In genomic region chr11:59144579-59145345, GRCh38 we compare ENCODE assay signal across 8 cellular contexts. TPM values are rescaled to one million over a fixed set of nuclear protein-coding genes. Genes with fewer than 3 reads are reported as not detected.
DNase-seq lines count a peak whose midpoint lies in the region; ATAC-seq, FAIRE-seq and TF ChIP-seq lines count a peak whose summit lies in the region.

No MANE protein-coding gene starts in this region.

- H3K27me3 Mint-ChIP-seq in Calu3 (ENCODE audit: unreplicated experiment) = no peaks in the 10 kb centered on the region
- no peaks in the 10 kb centered on the region for H3K27me3 Mint-ChIP-seq in activated T-helper 1 cell treated with anti-CD3 and anti-CD28 coated beads, Interleukin-12 subunit alpha, Interleukin-12 subunit beta, Interleukin-2, Interleukin-4 antibody, amounts not matched to agents 30 ng/mL and 10 ng/mL and 1 ng/mL, durations not matched to agents 14 hours and 24 hours and 36 hours (ENCODE audit: insufficient read depth)
- H3K27me3 Mint-ChIP-seq in naive thymus-derived CD8-positive, alpha-beta T cell = no peaks in the 10 kb centered on the region

- DNase-seq in Calu3 (peak; percentile 88), HTR-8/SVneo (ENCODE audit: insufficient read length, low spot score) (peak; percentile 31), OCI-LY7 (ENCODE audit: low spot score) (peak; percentile 93), fibroblast of peridontal ligament (ENCODE audit: extremely low read depth) (peak; percentile 83)
- DNase-seq in activated T-helper 1 cell treated with anti-CD3 and anti-CD28 coated beads, Interleukin-12 subunit alpha, Interleukin-12 subunit beta, Interleukin-2, Interleukin-4 antibody, amounts not matched to agents 30 ng/mL and 10 ng/mL and 1 ng/mL, durations not matched to agents 14 hours and 24 hours and 36 hours (ENCODE audit: low spot score) = peak; percentile 70
- peak; percentile 46 to 85 (median 68) for DNase-seq in naive thymus-derived CD8-positive, alpha-beta T cell
- DNase-seq in stimulated activated naive CD4-positive, alpha-beta T cell treated with Interleukin-2 at 50 U/mL for 16 hours (lab: John Stamatoyannopoulos, UW) = peak; percentile 53

- intact Hi-C loops in Calu3 (cut with micrococcal nuclease; ENCODE audit: unreplicated experiment) (loop anchor here (10.0 kb wide), 1 partner anchor 220 kb away; no protein-coding TSS in a partner anchor), OCI-LY7 (cut with micrococcal nuclease; ENCODE audit: unreplicated experiment) (loop anchor here (2.0 to 10.0 kb wide), 2 partner anchors 566 to 670 kb away; partner anchors contain the start of genes MRPL16 and ZFP91)
- intact Hi-C loops in activated T-helper 1 cell treated with anti-CD3 and anti-CD28 coated beads, Interleukin-12 subunit alpha, Interleukin-12 subunit beta, Interleukin-2, Interleukin-4 antibody, amounts not matched to agents 30 ng/mL and 10 ng/mL and 1 ng/mL, durations not matched to agents 14 hours and 24 hours and 36 hours (cut with micrococcal nuclease) = loop anchor here (1.0 to 10.0 kb wide), 5 partner anchors 8 to 1480 kb away; partner anchors contain the start of genes SELENOH and ZDHHC5

- FAIRE-seq in HTR-8/SVneo (lab: Jason Lieb, UNC) = peak; percentile 28

- TF ChIP-seq CTCF in Calu3 (IDR thresholded peaks at IDR 0.05; ENCODE audit: unreplicated experiment) (no peak), OCI-LY7 (conservative IDR thresholded peaks at IDR 0.05; ENCODE audit: low read length) (peak; percentile 81)

- H3K36me3 Mint-ChIP-seq in Calu3 (ENCODE audit: insufficient read depth, unreplicated experiment) = peaks cover 48% of the 10 kb centered on the region
- H3K36me3 Mint-ChIP-seq in activated T-helper 1 cell treated with anti-CD3 and anti-CD28 coated beads, Interleukin-12 subunit alpha, Interleukin-12 subunit beta, Interleukin-2, Interleukin-4 antibody, amounts not matched to agents 30 ng/mL and 10 ng/mL and 1 ng/mL, durations not matched to agents 14 hours and 24 hours and 36 hours (ENCODE audit: low read depth) = peaks cover 26% of the 10 kb centered on the region
- H3K36me3 Mint-ChIP-seq in naive thymus-derived CD8-positive, alpha-beta T cell = peaks cover 4 to 30% (median 10%) of the 10 kb centered on the region in 3 donors

- H3K4me1 ChIP-seq in OCI-LY7 (ENCODE audit: insufficient read depth, low read length, poor library complexity, severe bottlenecking) = peaks cover 47% of the 10 kb centered on the region

- H3K27ac ChIP-seq in OCI-LY7 (ENCODE audit: low read depth, low read length, poor library complexity, severe bottlenecking) = peak overlapping the region; percentile 90

- H3K79me2 ChIP-seq in OCI-LY7 (ENCODE audit: insufficient read depth, low read depth, low read length) = peaks cover 51% of the 10 kb centered on the region

- POLR2A ChIA-PET in OCI-LY7 (lab: Charles Lee) = interaction anchor here (0.6 to 2.6 kb wide), 10 partner anchors 13 to 667 kb away, joined by 3 to 14 read pairs (median 4); partner anchors contain the start of genes FAM111B and LPXN
- POLR2A ChIA-PET in naive thymus-derived CD8-positive, alpha-beta T cell (lab: Charles Lee) = interaction anchor here (0.7 to 1.6 kb wide), 5 partner anchors 9 to 291 kb away, joined by 3 to 4 read pairs (median 3); partner anchors contain the start of genes MPEG1 and OR5A1

- H3K27ac Mint-ChIP-seq in Calu3 (ENCODE audit: unreplicated experiment) = peak overlapping the region; percentile 93
- peak overlapping the region; percentile 93 for H3K27ac Mint-ChIP-seq in activated T-helper 1 cell treated with anti-CD3 and anti-CD28 coated beads, Interleukin-12 subunit alpha, Interleukin-12 subunit beta, Interleukin-2, Interleukin-4 antibody, amounts not matched to agents 30 ng/mL and 10 ng/mL and 1 ng/mL, durations not matched to agents 14 hours and 24 hours and 36 hours
- peak overlapping the region; percentile 94 to 100 (median 98) for H3K27ac Mint-ChIP-seq in naive thymus-derived CD8-positive, alpha-beta T cell

- no peaks in the 10 kb centered on the region for H3K9me3 ChIP-seq in OCI-LY7 (ENCODE audit: low read length)

- H2AFZ ChIP-seq in OCI-LY7 (ENCODE audit: low read length) = peak overlapping the region; percentile 71; the same call in 1 of the 2 replicates

- peak; percentile 43 for ATAC-seq in GM21367 (IDR thresholded peaks at IDR 0.05; ENCODE audit: unreplicated experiment)
- peak; percentile 51 to 58 for ATAC-seq in naive thymus-derived CD8-positive, alpha-beta T cell

- H3K4me1 Mint-ChIP-seq in Calu3 (ENCODE audit: low read depth, unreplicated experiment) = peaks cover 50% of the 10 kb centered on the region
- peaks cover 82% of the 10 kb centered on the region for H3K4me1 Mint-ChIP-seq in activated T-helper 1 cell treated with anti-CD3 and anti-CD28 coated beads, Interleukin-12 subunit alpha, Interleukin-12 subunit beta, Interleukin-2, Interleukin-4 antibody, amounts not matched to agents 30 ng/mL and 10 ng/mL and 1 ng/mL, durations not matched to agents 14 hours and 24 hours and 36 hours (ENCODE audit: low read depth)
- H3K4me1 Mint-ChIP-seq in naive thymus-derived CD8-positive, alpha-beta T cell = peaks cover 29 to 75% (median 52%) of the 10 kb centered on the region in 4 donors

- no TSS peak for BruUV-seq in Calu3 (replicated peaks; lab: Mats Ljungman, UMichigan)
- BruUV-seq in OCI-LY7 (replicated peaks; lab: Mats Ljungman, UMichigan) = no TSS peak

- H3K9me3 Mint-ChIP-seq in Calu3 (ENCODE audit: low read depth, unreplicated experiment) = no peaks in the 10 kb centered on the region
- no peaks in the 10 kb centered on the region for H3K9me3 Mint-ChIP-seq in activated T-helper 1 cell treated with anti-CD3 and anti-CD28 coated beads, Interleukin-12 subunit alpha, Interleukin-12 subunit beta, Interleukin-2, Interleukin-4 antibody, amounts not matched to agents 30 ng/mL and 10 ng/mL and 1 ng/mL, durations not matched to agents 14 hours and 24 hours and 36 hours
- H3K9me3 Mint-ChIP-seq in naive thymus-derived CD8-positive, alpha-beta T cell = no peaks in the 10 kb centered on the region

- peaks cover 38% of the 10 kb centered on the region for H3K36me3 ChIP-seq in OCI-LY7 (ENCODE audit: insufficient read depth, low read length)

- peak overlapping the region; percentile 90 for H3K4me3 ChIP-seq in OCI-LY7 (ENCODE audit: low read depth, low read length, poor library complexity, severe bottlenecking)

- peak overlapping the region; percentile 95 for H3K4me2 ChIP-seq in OCI-LY7 (ENCODE audit: low read length)

- no peaks in the 10 kb centered on the region for H4K20me1 ChIP-seq in OCI-LY7 (ENCODE audit: insufficient read depth, low read length)

- CTCF ChIA-PET in Calu3 (lab: Charles Lee) (interaction anchor here (0.6 to 3.0 kb wide), 6 partner anchors 13 to 471 kb away, joined by 3 to 22 read pairs (median 6); partner anchors contain the start of gene DTX4), OCI-LY7 (lab: Charles Lee; ENCODE audit: unreplicated experiment) (interaction anchor here (1.0 to 1.2 kb wide), 4 partner anchors 13 to 577 kb away, joined by 3 to 5 read pairs (median 4); no protein-coding TSS in a partner anchor)

- peak overlapping the region; percentile 97 for H3K4me3 Mint-ChIP-seq in Calu3 (ENCODE audit: low read depth, unreplicated experiment)
- peak overlapping the region; percentile 91 for H3K4me3 Mint-ChIP-seq in activated T-helper 1 cell treated with anti-CD3 and anti-CD28 coated beads, Interleukin-12 subunit alpha, Interleukin-12 subunit beta, Interleukin-2, Interleukin-4 antibody, amounts not matched to agents 30 ng/mL and 10 ng/mL and 1 ng/mL, durations not matched to agents 14 hours and 24 hours and 36 hours
- peak overlapping the region; percentile 94 to 99 (median 97) for H3K4me3 Mint-ChIP-seq in naive thymus-derived CD8-positive, alpha-beta T cell

- H3K9me2 ChIP-seq in OCI-LY7 (ENCODE audit: insufficient read depth, low read length) = no peaks in the 10 kb centered on the region

RNA-seq across cellular contexts. Expression of gene FAM111A, which starts 2.1 kb away (rescaled TPM):
- total RNA-seq in Calu3 (2022) (87.9 and 91.6 TPM in 2 replicates), OCI-LY7 (2022) (93.7 and 99.8 TPM in 2 replicates)
- 80.8 and 83.9 TPM in 2 replicates for total RNA-seq in OCI-LY7 (2014; rRNA removed; shearing (Covaris generic))
- 64.8 and 66.4 TPM in 2 replicates for total RNA-seq in activated T-helper 1 cell treated with anti-CD3 and anti-CD28 coated beads, Interleukin-12 subunit alpha, Interleukin-12 subunit beta, Interleukin-2, Interleukin-4 antibody, amounts not matched to agents 30 ng/mL and 10 ng/mL and 1 ng/mL, durations not matched to agents 14 hours and 24 hours and 36 hours
- 100 to 1,000 TPM; 113 to 117 TPM for total RNA-seq in naive thymus-derived CD8-positive, alpha-beta T cell
- polyA plus RNA-seq in naive thymus-derived CD8-positive, alpha-beta T cell = 10 to 100 TPM; 21.7 to 26.4 (median 22.9) TPM

RNA-seq across cellular contexts. Expression of gene DTX4, which starts 27.2 kb away (rescaled TPM):
- 56.7 and 65.8 TPM in 2 replicates for total RNA-seq in Calu3 (2022)
- total RNA-seq in OCI-LY7 (2014; rRNA removed; shearing (Covaris generic)) = 0.70 and 1.4 TPM in 2 replicates
- 9.4 and 9.9 TPM in 2 replicates for total RNA-seq in OCI-LY7 (2022)
- 0.05 TPM in 2 replicates for total RNA-seq in activated T-helper 1 cell treated with anti-CD3 and anti-CD28 coated beads, Interleukin-12 subunit alpha, Interleukin-12 subunit beta, Interleukin-2, Interleukin-4 antibody, amounts not matched to agents 30 ng/mL and 10 ng/mL and 1 ng/mL, durations not matched to agents 14 hours and 24 hours and 36 hours
- total RNA-seq in naive thymus-derived CD8-positive, alpha-beta T cell = 1 to 10 TPM; 3.3 to 3.5 TPM
- polyA plus RNA-seq in naive thymus-derived CD8-positive, alpha-beta T cell = under 1 TPM; 0.02 to 0.64 (median 0.14) TPM

RNA-seq across cellular contexts. Expression of gene FAM111B, which starts 37.7 kb away (rescaled TPM):
- total RNA-seq in Calu3 (2022) = 35.5 and 39.5 TPM in 2 replicates
- total RNA-seq in OCI-LY7 (2014; rRNA removed; shearing (Covaris generic)) = 30.3 and 37.6 TPM in 2 replicates
- total RNA-seq in OCI-LY7 (2022) = 38.1 and 39.8 TPM in 2 replicates
- total RNA-seq in activated T-helper 1 cell treated with anti-CD3 and anti-CD28 coated beads, Interleukin-12 subunit alpha, Interleukin-12 subunit beta, Interleukin-2, Interleukin-4 antibody, amounts not matched to agents 30 ng/mL and 10 ng/mL and 1 ng/mL, durations not matched to agents 14 hours and 24 hours and 36 hours = 54.9 and 57.3 TPM in 2 replicates
- total RNA-seq in naive thymus-derived CD8-positive, alpha-beta T cell = 1 to 10 TPM; 2.9 to 4.6 TPM
- not detected for polyA plus RNA-seq in naive thymus-derived CD8-positive, alpha-beta T cell

RNA-seq across cellular contexts. Expression of gene GLYATL1B, which starts 58.7 kb away (rescaled TPM):
- not detected in 2 replicates for total RNA-seq in Calu3 (2022)
- 0.59 TPM in 1 of 2 replicates, not detected in the other for total RNA-seq in OCI-LY7 (2014; rRNA removed; shearing (Covaris generic))
- not detected in 2 replicates for total RNA-seq in OCI-LY7 (2022)
- not detected in 2 replicates for total RNA-seq in activated T-helper 1 cell treated with anti-CD3 and anti-CD28 coated beads, Interleukin-12 subunit alpha, Interleukin-12 subunit beta, Interleukin-2, Interleukin-4 antibody, amounts not matched to agents 30 ng/mL and 10 ng/mL and 1 ng/mL, durations not matched to agents 14 hours and 24 hours and 36 hours
- total RNA-seq in naive thymus-derived CD8-positive, alpha-beta T cell = not detected
- polyA plus RNA-seq in naive thymus-derived CD8-positive, alpha-beta T cell = not detected

Comparison
In these comparisons a context has a peak if more than half of its experiments do, and no peak if none do; other contexts are left out.
1. Peak in every context shown above with its lines: DNase-seq, ATAC-seq, H3K4me3 ChIP-seq and H3K27ac ChIP-seq.
2. DNase-seq: peak in every context shown above with its lines; median percentile 93 in OCI-LY7; 88 in Calu3; 83 in fibroblast of peridontal ligament; 70 in activated T-helper 1 cell treated with anti-CD3 and anti-CD28 coated beads, Interleukin-12 subunit alpha, Interleukin-12 subunit beta, Interleukin-2, Interleukin-4 antibody, amounts not matched to agents 30 ng/mL and 10 ng/mL and 1 ng/mL, durations not matched to agents 14 hours and 24 hours and 36 hours; 68 in naive thymus-derived CD8-positive, alpha-beta T cell; 53 in stimulated activated naive CD4-positive, alpha-beta T cell treated with Interleukin-2 at 50 U/mL for 16 hours; 31 in HTR-8/SVneo.